In genomic region chr4:77801260-77801608, GRCh38 we compare ENCODE assay signal across 10 cellular contexts. TPM values are rescaled to one million over a fixed set of nuclear protein-coding genes. Genes with fewer than 3 reads are reported as not detected.
DNase-seq lines count a peak whose midpoint lies in the region; ATAC-seq, FAIRE-seq and TF ChIP-seq lines count a peak whose summit lies in the region.
"Had no signal": no experiment of that assay in that cellular context is flagged by ENCODE, and none has a peak within 500 bp of the region (broad histone marks: within the 10 kb centered on the region; RNA-seq: fewer than 3 reads in every experiment).

No MANE protein-coding gene starts in this region.

- CTCF ChIA-PET in activated CD4-positive, alpha-beta memory T cell treated with anti-CD3 and anti-CD28 coated beads for 36 hours (lab: Charles Lee) = interaction anchor here (0.7 to 1.3 kb wide), 5 partner anchors 16 to 61 kb away, joined by 3 to 11 read pairs (median 3); partner anchors contain the start of gene MRPL1

- ATAC-seq in heart right ventricle (peak in 1 of 8 donors; percentile 28), left cardiac atrium (no peak), left lung (peak; percentile 25), upper lobe of right lung (no peak)

- 42 to 43% methylated on average over 1 of the region's 1 CpG for WGBS in heart right ventricle, 2 donors

- intact Hi-C loops in heart right ventricle (cut with DNase I) (no loop called here), left cardiac atrium (cut with DNase I) (no loop called here), left lung (cut with DNase I) (no loop called here), upper lobe of right lung (cut with DNase I) (no loop called here)
- intact Hi-C loops in activated CD4-positive, alpha-beta memory T cell treated with anti-CD3 and anti-CD28 coated beads for 36 hours (cut with micrococcal nuclease) = loop anchor here (1.0 to 5.0 kb wide), 3 partner anchors 9 to 61 kb away; partner anchors contain the start of gene MRPL1

- POLR2A ChIA-PET in activated CD4-positive, alpha-beta memory T cell treated with anti-CD3 and anti-CD28 coated beads for 36 hours (lab: Charles Lee) = interaction anchor here (0.6 to 2.9 kb wide), 6 partner anchors 9 to 61 kb away, joined by 3 to 19 read pairs (median 8); partner anchors contain the start of gene MRPL1

- H3K27ac Mint-ChIP-seq in activated CD4-positive, alpha-beta memory T cell treated with anti-CD3 and anti-CD28 coated beads for 36 hours = peak overlapping the region; percentile 85

- H3K4me1 ChIP-seq in heart right ventricle = peaks cover 0 to 75% (median 42%) of the 10 kb centered on the region in 9 donors
- peaks cover 13 to 53% of the 10 kb centered on the region in 2 donors for H3K4me1 ChIP-seq in left lung
- H3K4me1 ChIP-seq in upper lobe of right lung = peaks cover 51% of the 10 kb centered on the region
- H3K4me1 ChIP-seq in HAP-1 = peaks cover 9% of the 10 kb centered on the region

- H3K27me3 ChIP-seq in heart right ventricle (no peaks in the 10 kb centered on the region), left lung (no peaks in the 10 kb centered on the region), upper lobe of right lung (no peaks in the 10 kb centered on the region), HAP-1 (ENCODE audit: low read depth) (no peaks in the 10 kb centered on the region)

- H3K36me3 ChIP-seq in heart right ventricle (peaks cover 0 to 1% (median 0%) of the 10 kb centered on the region in 9 donors), left lung (no peaks in the 10 kb centered on the region), upper lobe of right lung (no peaks in the 10 kb centered on the region), HAP-1 (replicated peaks) (no peaks in the 10 kb centered on the region)

- peaks cover 0 to 2% (median 0%) of the 10 kb centered on the region in 11 donors for H3K9me3 ChIP-seq in heart right ventricle
- peaks cover 0 to under 1% of the 10 kb centered on the region in 2 donors for H3K9me3 ChIP-seq in left lung
- H3K9me3 ChIP-seq in upper lobe of right lung = no peaks in the 10 kb centered on the region
- no peaks in the 10 kb centered on the region for H3K9me3 ChIP-seq in HAP-1

- no peak for FAIRE-seq in frontal cortex (lab: Jason Lieb, UNC)
- FAIRE-seq: colon had no signal

- H3K36me3 Mint-ChIP-seq in activated CD4-positive, alpha-beta memory T cell treated with anti-CD3 and anti-CD28 coated beads for 36 hours = peaks cover 10% of the 10 kb centered on the region

- TF ChIP-seq CTCF in heart right ventricle (IDR thresholded peaks at IDR 0.05) (no peak), left lung (IDR thresholded peaks at IDR 0.05) (no peak), upper lobe of right lung (IDR thresholded peaks at IDR 0.05) (no peak)

- H3K4me1 Mint-ChIP-seq in activated CD4-positive, alpha-beta memory T cell treated with anti-CD3 and anti-CD28 coated beads for 36 hours (ENCODE audit: low read depth) = peaks cover 73% of the 10 kb centered on the region

- in situ Hi-C loops in HAP-1 (cut with MboI; ENCODE audit: low sequenced_read_pairs) = no loop called here

- H3K4me3 Mint-ChIP-seq in activated CD4-positive, alpha-beta memory T cell treated with anti-CD3 and anti-CD28 coated beads for 36 hours = peak overlapping the region; percentile 42

- no peak for DNase-seq in heart right ventricle
- no peak for DNase-seq in left cardiac atrium
- DNase-seq in activated CD4-positive, alpha-beta memory T cell treated with anti-CD3 and anti-CD28 coated beads for 36 hours = no peak
- DNase-seq in left lung = no peak
- no peak for DNase-seq in upper lobe of right lung
- DNase-seq in middle frontal gyrus (ENCODE audit: extremely low spot score, low spot score) = no peak
- DNase-seq in HAP-1 (ENCODE audit: low spot score in 2 of 2) = no peak
- no peak for DNase-seq in frontal cortex (ENCODE audit: low spot score in 2 of 2)
- DNase-seq: NCI-H524 treated with DMSO at 0.1 percent for 48 hours had no signal

- peak overlapping the region in 9 of 10 donors; percentile 51 to 71 (median 58) for H3K27ac ChIP-seq in heart right ventricle
- peak overlapping the region in 1 of 2 donors; percentile 81 for H3K27ac ChIP-seq in left lung
- peak overlapping the region; percentile 24 for H3K27ac ChIP-seq in upper lobe of right lung

- H3K27me3 Mint-ChIP-seq in activated CD4-positive, alpha-beta memory T cell treated with anti-CD3 and anti-CD28 coated beads for 36 hours = no peaks in the 10 kb centered on the region

- H3K4me3 ChIP-seq in heart right ventricle (peak overlapping the region in 2 of 10 donors; percentile 14 to 15), left lung (no peak overlapping the region), upper lobe of right lung (no peak overlapping the region), HAP-1 (no peak overlapping the region)

- peaks cover 6% of the 10 kb centered on the region for H3K9me3 Mint-ChIP-seq in activated CD4-positive, alpha-beta memory T cell treated with anti-CD3 and anti-CD28 coated beads for 36 hours

RNA-seq across cellular contexts. Expression of gene CNOT6L, which starts 17.9 kb away (rescaled TPM):
- 10 to 100 TPM; 13.8 to 32.2 (median 23.4) TPM for total RNA-seq in heart right ventricle
- polyA plus RNA-seq in heart right ventricle = 1 to 10 TPM; 3.2 to 3.5 TPM
- 10 to 100 TPM; 24.1 to 26.0 TPM for total RNA-seq in left cardiac atrium
- 100 to 1,000 TPM; 106 to 111 TPM for total RNA-seq in activated CD4-positive, alpha-beta memory T cell treated with anti-CD3 and anti-CD28 coated beads for 36 hours
- 10 to 100 TPM; 35.9 to 43.5 TPM for total RNA-seq in left lung
- total RNA-seq in upper lobe of right lung = 50.8 TPM
- total RNA-seq in frontal cortex = 40.4 TPM
